1 cellular context compared by ENCODE assay signal in the genomic region with DNA sequence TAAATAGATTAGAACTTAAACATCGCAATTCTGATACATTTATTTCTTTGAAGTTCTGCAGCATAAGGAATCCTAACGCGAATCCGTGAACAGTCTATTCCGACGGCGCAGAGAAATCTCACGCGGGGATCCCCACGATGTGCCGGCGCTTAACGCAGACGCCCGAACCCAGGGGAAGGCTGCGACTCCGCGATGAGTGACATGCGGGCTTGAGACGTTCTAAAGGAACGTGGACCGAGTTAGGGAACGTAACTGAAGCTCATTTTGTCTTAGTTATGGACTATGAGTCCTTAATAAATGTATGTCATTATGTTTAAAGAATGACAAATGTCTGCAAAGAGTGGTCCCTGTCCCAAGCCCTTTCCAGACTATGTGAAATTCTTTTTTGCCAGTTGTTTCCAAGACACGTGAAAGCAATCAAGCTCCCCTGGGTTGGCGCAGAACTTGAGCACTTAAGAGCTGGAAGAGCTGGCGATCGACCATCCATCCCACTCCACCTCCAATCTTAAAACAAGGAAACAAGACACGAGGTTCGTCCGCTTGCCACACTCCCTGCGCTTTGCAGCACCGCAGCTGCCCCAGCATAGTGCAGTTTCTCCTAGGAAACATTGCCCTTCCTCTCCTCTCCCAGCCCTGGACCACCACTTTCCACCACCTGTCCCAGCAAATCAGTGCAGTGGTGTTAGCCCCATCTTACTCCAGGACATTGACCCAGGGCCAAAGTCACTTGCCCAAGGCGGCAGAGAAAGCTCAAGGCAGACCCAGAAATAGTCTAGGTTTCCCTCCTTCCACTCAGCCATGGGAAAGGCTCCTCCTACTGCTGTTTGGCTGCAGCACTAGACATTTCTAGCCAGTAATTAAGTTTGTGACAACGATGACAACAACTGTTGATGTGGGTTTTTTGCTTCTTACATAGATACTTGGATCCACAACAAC.
TF ChIP-seq lines count a peak whose summit lies in the region.

No MANE protein-coding gene starts in this region.

TF ChIP-seq in WTC11, 78 proteins besides CTCF, POLR2A, EP300 and RAD21 (continued from another document):
- TF ChIP-seq, protein P1, sequence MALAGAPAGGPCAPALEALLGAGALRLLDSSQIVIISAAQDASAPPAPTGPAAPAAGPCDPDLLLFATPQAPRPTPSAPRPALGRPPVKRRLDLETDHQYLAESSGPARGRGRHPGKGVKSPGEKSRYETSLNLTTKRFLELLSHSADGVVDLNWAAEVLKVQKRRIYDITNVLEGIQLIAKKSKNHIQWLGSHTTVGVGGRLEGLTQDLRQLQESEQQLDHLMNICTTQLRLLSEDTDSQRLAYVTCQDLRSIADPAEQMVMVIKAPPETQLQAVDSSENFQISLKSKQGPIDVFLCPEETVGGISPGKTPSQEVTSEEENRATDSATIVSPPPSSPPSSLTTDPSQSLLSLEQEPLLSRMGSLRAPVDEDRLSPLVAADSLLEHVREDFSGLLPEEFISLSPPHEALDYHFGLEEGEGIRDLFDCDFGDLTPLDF (CRISPR knock-in tag; IDR thresholded peaks at IDR 0.05): no peak
- TF ChIP-seq ZNF423 (CRISPR knock-in tag; IDR thresholded peaks at IDR 0.05) (no peak), SP1 (CRISPR knock-in tag; conservative IDR thresholded peaks at IDR 0.05) (no peak), NR2C2 (CRISPR knock-in tag; IDR thresholded peaks at IDR 0.05) (no peak), OVOL2 (CRISPR knock-in tag; IDR thresholded peaks at IDR 0.05; ENCODE audit: borderline replicate concordance) (no peak), ZNF416 (CRISPR knock-in tag; IDR thresholded peaks at IDR 0.05) (no peak), TCF7 (CRISPR knock-in tag; IDR thresholded peaks at IDR 0.05; ENCODE audit: low read depth) (no peak)
